ENCODE assay signal across 8 cellular contexts in the genomic region with DNA sequence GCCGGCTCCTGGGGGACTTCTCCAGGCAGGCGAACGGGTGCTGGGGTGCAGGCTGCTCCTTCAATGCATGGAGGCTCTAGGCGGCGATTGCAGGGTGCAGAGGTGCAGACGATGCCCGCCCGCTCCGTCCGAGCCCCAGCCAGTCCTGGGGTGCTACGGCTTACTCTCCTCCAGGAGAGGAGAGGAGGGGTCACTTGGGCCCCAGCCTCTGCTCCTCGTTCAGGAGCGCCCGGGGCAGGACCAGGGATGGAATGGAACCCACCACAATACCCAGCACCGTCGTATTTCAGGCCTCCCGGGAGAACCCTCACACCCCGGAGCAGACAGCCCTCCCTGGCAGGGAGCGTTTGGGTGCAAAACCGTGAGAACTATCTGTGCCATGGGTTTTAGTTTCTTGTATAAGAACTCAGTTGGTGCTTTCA. TPM values are rescaled to one million over a fixed set of nuclear protein-coding genes. Genes with fewer than 3 reads are reported as not detected.
DNase-seq lines count a peak whose midpoint lies in the region; ATAC-seq lines count a peak whose summit lies in the region.

No MANE protein-coding gene starts in this region.

- no peaks in the 10 kb centered on the region for H3K27me3 Mint-ChIP-seq in activated naive CD8-positive, alpha-beta T cell treated with anti-CD3 and anti-CD28 coated beads for 36 hours

- ATAC-seq in GM18907 (IDR thresholded peaks at IDR 0.05; ENCODE audit: unreplicated experiment) (peak; percentile 35), HG03175 (IDR thresholded peaks at IDR 0.05; ENCODE audit: unreplicated experiment) (peak; percentile 40)

- H3K27ac Mint-ChIP-seq in activated naive CD8-positive, alpha-beta T cell treated with anti-CD3 and anti-CD28 coated beads for 36 hours = peak overlapping the region; percentile 64

- peaks cover 8% of the 10 kb centered on the region for H3K36me3 Mint-ChIP-seq in activated naive CD8-positive, alpha-beta T cell treated with anti-CD3 and anti-CD28 coated beads for 36 hours

- peak overlapping the region; percentile 87 for H3K4me3 ChIP-seq in iPS-11a (ENCODE audit: low read depth, low read length)

- peaks cover 33% of the 10 kb centered on the region for H3K4me1 Mint-ChIP-seq in activated naive CD8-positive, alpha-beta T cell treated with anti-CD3 and anti-CD28 coated beads for 36 hours

- no peaks in the 10 kb centered on the region for H3K9me3 Mint-ChIP-seq in activated naive CD8-positive, alpha-beta T cell treated with anti-CD3 and anti-CD28 coated beads for 36 hours

- DNase-seq in activated naive CD8-positive, alpha-beta T cell treated with anti-CD3 and anti-CD28 coated beads for 36 hours = no peak
- peak; percentile 31 for DNase-seq in stimulated activated CD8-positive, alpha-beta memory T cell treated with anti-CD3 and anti-CD28 coated beads, Interleukin-4, amount 100 ng/mL, for 48 hours
- DNase-seq in foreskin melanocyte (no peak), AG08395 (ENCODE audit: low spot score) (no peak), UCSD-AML1 (lab: John Stamatoyannopoulos, UW; ENCODE audit: unreplicated experiment) (no peak)

- H3K4me3 Mint-ChIP-seq in activated naive CD8-positive, alpha-beta T cell treated with anti-CD3 and anti-CD28 coated beads for 36 hours = peak overlapping the region; percentile 85

RNA-seq across cellular contexts. Expression of a gene that starts 46.6 kb away (rescaled TPM):
- total RNA-seq in activated naive CD8-positive, alpha-beta T cell treated with anti-CD3 and anti-CD28 coated beads for 36 hours = 10 to 100 TPM; 26.3 to 30.8 TPM
